ENCODE assay signal across 18 cellular contexts in genomic region chr2:95319481-95320343, GRCh38. TPM values are rescaled to one million over a fixed set of nuclear protein-coding genes. Genes with fewer than 3 reads are reported as not detected.
DNase-seq lines count a peak whose midpoint lies in the region; ATAC-seq and TF ChIP-seq lines count a peak whose summit lies in the region.
"Had no signal": no experiment of that assay in that cellular context is flagged by ENCODE, and none has a peak within 500 bp of the region (broad histone marks: within the 10 kb centered on the region; RNA-seq: fewer than 3 reads in every experiment).

No MANE protein-coding gene starts in this region.

- CTCF ChIA-PET in HEK293 (lab: Yijun Ruan, JAX) (interaction anchor here (0.6 to 0.8 kb wide), 2 partner anchors 26 to 95 kb away, joined by 3 read pairs; no protein-coding TSS in a partner anchor), Calu3 (lab: Charles Lee) (no interaction called here)

- no peaks in the 10 kb centered on the region for H3K9me3 Mint-ChIP-seq in Calu3 (ENCODE audit: low read depth, unreplicated experiment)
- H3K9me3 Mint-ChIP-seq: CD4-positive, CD25-positive, alpha-beta regulatory T cell; CD8-positive, alpha-beta memory T cell had no signal

- H3K4me3 ChIP-seq in HEK293 (ENCODE audit: low read depth, low read length) (no peak overlapping the region), WERI-Rb-1 (ENCODE audit: low read depth, low read length) (no peak overlapping the region), mucosa of descending colon (no peak overlapping the region)
- H3K4me3 ChIP-seq: GM23248, HAP-1 had no signal

- no peaks in the 10 kb centered on the region for H3K36me3 Mint-ChIP-seq in Calu3 (ENCODE audit: insufficient read depth, unreplicated experiment)
- H3K36me3 Mint-ChIP-seq: CD4-positive, CD25-positive, alpha-beta regulatory T cell; CD8-positive, alpha-beta memory T cell had no signal

- H3K36me3 ChIP-seq in HEK293 (ENCODE audit: control insufficient read depth in 2 of 2, insufficient read depth in 1 of 2, low read length in 2 of 2) (no peaks in the 10 kb centered on the region), WERI-Rb-1 (no peaks in the 10 kb centered on the region), mucosa of descending colon (ENCODE audit: low read depth) (no peaks in the 10 kb centered on the region)
- H3K36me3 ChIP-seq: BE2C, HAP-1 had no signal

- ATAC-seq in mucosa of descending colon (no peak), HG03196 (IDR thresholded peaks at IDR 0.05; ENCODE audit: unreplicated experiment) (no peak)

- intact Hi-C loops in mucosa of descending colon (cut with DNase I, micrococcal nuclease) (loop anchor here in 1 of 2 donors (10.0 kb wide), 1 partner anchor 85 kb away; no protein-coding TSS in a partner anchor), Calu3 (cut with micrococcal nuclease; ENCODE audit: unreplicated experiment) (loop anchor here (5.0 kb wide), 1 partner anchor 47 kb away; the partner anchor contains the start of gene PROM2)

- POLR2A ChIA-PET in HEK293 (lab: Yijun Ruan, JAX): no interaction called here

- no peaks in the 10 kb centered on the region for H3K4me1 ChIP-seq in HEK293 (ENCODE audit: control insufficient read depth, insufficient read depth, low read length)
- H3K4me1 ChIP-seq in mucosa of descending colon (ENCODE audit: low read depth): no peaks in the 10 kb centered on the region
- H3K4me1 ChIP-seq: BE2C, HAP-1 had no signal

- no TSS peak for BruUV-seq in Calu3 (replicated peaks; lab: Mats Ljungman, UMichigan)

- H3K27ac ChIP-seq in HEK293 (ENCODE audit: extremely low read depth, low read depth, low read length): no peak overlapping the region
- peak overlapping the region; percentile 31 for H3K27ac ChIP-seq in WERI-Rb-1
- no peak overlapping the region for H3K27ac ChIP-seq in caudate nucleus (ENCODE audit: low read depth, low read length)
- H3K27ac ChIP-seq: GM23248 had no signal

- peaks cover 41% of the 10 kb centered on the region for H3K27me3 Mint-ChIP-seq in Calu3 (ENCODE audit: unreplicated experiment)
- H3K27me3 Mint-ChIP-seq: CD4-positive, CD25-positive, alpha-beta regulatory T cell had no signal

- no peak overlapping the region for H3K27ac Mint-ChIP-seq in Calu3 (ENCODE audit: unreplicated experiment)

- no peaks in the 10 kb centered on the region for H3K27me3 ChIP-seq in WERI-Rb-1 (ENCODE audit: insufficient read depth, low read depth, severe bottlenecking)
- H3K27me3 ChIP-seq: BE2C had no signal

- no peak overlapping the region for H3K4me3 Mint-ChIP-seq in Calu3 (ENCODE audit: low read depth, unreplicated experiment)
- H3K4me3 Mint-ChIP-seq: CD4-positive, CD25-positive, alpha-beta regulatory T cell; CD8-positive, alpha-beta memory T cell had no signal

- TF ChIP-seq CTCF in HEK293 (tag by site-specific recombination; IDR thresholded peaks at IDR 0.05) (no peak), WERI-Rb-1 (IDR thresholded peaks at IDR 0.05; ENCODE audit: low read depth, low read length) (no peak), mucosa of descending colon (IDR thresholded peaks at IDR 0.05) (no peak), Calu3 (IDR thresholded peaks at IDR 0.05; ENCODE audit: unreplicated experiment) (no peak)

- H3K9me3 ChIP-seq in HEK293 (ENCODE audit: control insufficient read depth, insufficient read depth, low read depth, low read length): no peaks in the 10 kb centered on the region
- no peaks in the 10 kb centered on the region for H3K9me3 ChIP-seq in WERI-Rb-1 (ENCODE audit: severe bottlenecking)
- no peaks in the 10 kb centered on the region for H3K9me3 ChIP-seq in mucosa of descending colon
- H3K9me3 ChIP-seq: BE2C, HAP-1 had no signal

- DNase-seq in NCI-H226 (peak; percentile 48), WERI-Rb-1 (peak; percentile 67), mucosa of descending colon (peak in 2 of 3 donors; percentile 18 to 28), caudate nucleus (lab: John Stamatoyannopoulos, UW) (no peak), NCI-H345 (lab: John Stamatoyannopoulos, UW) (no peak), Calu3 (no peak)
- DNase-seq: ACHN; BE2C; C1 segment of cervical spinal cord; CD4-positive, CD25-positive, alpha-beta regulatory T cell; CD8-positive, alpha-beta memory T cell; COR-L47; DMS79; GDM1; GM23248 had no signal

- H3K4me1 Mint-ChIP-seq in Calu3 (ENCODE audit: low read depth, unreplicated experiment): no peaks in the 10 kb centered on the region
- H3K4me1 Mint-ChIP-seq: CD4-positive, CD25-positive, alpha-beta regulatory T cell; CD8-positive, alpha-beta memory T cell had no signal

TF ChIP-seq in HEK293, 187 proteins besides CTCF, POLR2A, EP300 and RAD21:
- TF ChIP-seq KLF1 (tag by site-specific recombination; IDR thresholded peaks at IDR 0.05): peak; percentile 68
- no peak for TF ChIP-seq HOXC10 (CRISPR knock-in tag; IDR thresholded peaks at IDR 0.05)

RNA-seq across cellular contexts. Expression of gene KCNIP3, which starts 22.6 kb away (rescaled TPM):
- total RNA-seq in mucosa of descending colon: 10 to 100 TPM in 1 of 3 donors, 1 to 10 TPM in 2; 3.0 to 12.5 (median 4.1) TPM
- total RNA-seq in Calu3 (2022): 1.1 and 2.1 TPM in 2 replicates
- total RNA-seq: CD4-positive, CD25-positive, alpha-beta regulatory T cell; CD8-positive, alpha-beta memory T cell had no signal

RNA-seq across cellular contexts. Expression of gene PROM2, which starts 45.5 kb away (rescaled TPM):
- total RNA-seq in mucosa of descending colon (10 to 100 TPM; 24.4 to 44.0 (median 35.8) TPM), Calu3 (2022) (24.7 and 29.9 TPM in 2 replicates)

Comparison
In these comparisons a context has a peak if more than half of its experiments do, and no peak if none do; other contexts are left out.
1. DNase-seq: peak in NCI-H226 (single experiment), WERI-Rb-1 (single experiment) and mucosa of descending colon (2 of 3); none in caudate nucleus (0 of 61), NCI-H345 (single experiment) and Calu3 (single experiment).